In the genomic region with DNA sequence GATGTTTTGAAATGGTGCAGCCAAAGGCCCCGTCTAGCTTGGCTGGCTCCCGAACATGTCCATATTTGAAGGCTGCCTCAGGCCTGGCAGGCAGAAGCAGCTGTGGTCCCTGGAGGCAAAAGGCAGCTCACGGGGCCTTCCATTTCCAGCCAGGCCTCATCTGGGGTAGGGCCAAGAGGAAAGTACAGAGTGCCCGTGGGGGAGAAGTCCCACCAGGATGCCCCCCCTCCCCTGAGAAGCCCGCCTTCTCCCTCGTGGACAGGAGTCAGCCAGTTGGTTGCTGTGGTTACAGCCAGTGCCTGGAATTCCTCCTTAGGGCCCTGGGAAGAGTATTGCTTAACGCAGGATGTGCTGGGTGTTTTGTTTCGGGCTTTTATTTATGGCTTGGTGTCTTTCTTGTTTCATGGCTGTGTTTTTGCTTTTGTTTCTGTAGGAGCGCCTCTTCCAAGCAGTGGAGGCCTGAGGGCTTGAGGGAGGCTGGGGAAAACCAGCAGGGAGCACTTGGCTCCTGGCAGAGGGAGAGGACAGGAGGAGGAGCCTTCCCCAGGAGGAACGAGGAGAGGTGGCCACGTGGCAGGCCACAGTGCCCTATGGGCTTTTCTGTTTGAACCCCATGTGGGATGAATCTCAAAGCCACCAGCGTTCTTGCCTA, we compare ENCODE assay signal across 8 cellular contexts. TPM values are rescaled to one million over a fixed set of nuclear protein-coding genes. Genes with fewer than 3 reads are reported as not detected.
DNase-seq lines count a peak whose midpoint lies in the region; ATAC-seq and TF ChIP-seq lines count a peak whose summit lies in the region.

No MANE protein-coding gene starts in this region.

- H3K4me3 ChIP-seq in cardiac muscle cell = no peak overlapping the region

- H3K36me3 ChIP-seq in cardiac muscle cell = no peaks in the 10 kb centered on the region

- H3K4me1 ChIP-seq in cardiac muscle cell (ENCODE audit: low read depth) = peaks cover 6% of the 10 kb centered on the region

- H3K27me3 ChIP-seq in cardiac muscle cell = no peaks in the 10 kb centered on the region

- TF ChIP-seq CTCF in cardiac muscle cell (IDR thresholded peaks at IDR 0.05; ENCODE audit: low read depth, low read length) = no peak

- DNase-seq in DMS79 (lab: John Stamatoyannopoulos, UW) = peak; percentile 2
- DNase-seq in cardiac muscle cell (ENCODE audit: low read depth in 1 of 2, low spot score in 1 of 2) = peak; percentile 29 to 100
- peak; percentile 80 for DNase-seq in pons (ENCODE audit: low spot score)
- no peak for DNase-seq in NCI-H1694 treated with DMSO at 0.1 percent for 48 hours (lab: John Stamatoyannopoulos, UW)
- no peak for DNase-seq in NCI-H1417 treated with DMSO at 0.1 percent for 48 hours (lab: John Stamatoyannopoulos, UW)
- DNase-seq in NCI-H748 (lab: John Stamatoyannopoulos, UW; ENCODE audit: unreplicated experiment) = no peak

- peak overlapping the region; percentile 62 for H3K27ac ChIP-seq in adipose tissue (ENCODE audit: low read depth, low read length)
- peak overlapping the region; percentile 50 for H3K27ac ChIP-seq in cardiac muscle cell

- ATAC-seq in GM19452 (IDR thresholded peaks at IDR 0.05; ENCODE audit: unreplicated experiment) = no peak

- 23 to 44% (median 31%) methylated on average over 12 of the region's 12 CpGs for WGBS in adipose tissue, 3 donors

- H3K9me3 ChIP-seq in cardiac muscle cell (ENCODE audit: low read depth) = no peaks in the 10 kb centered on the region

RNA-seq across cellular contexts. Expression of a gene that starts 45.4 kb away (rescaled TPM):
- polyA plus RNA-seq in adipose tissue (10 to 100 TPM in 1 of 3 donors, 1 to 10 TPM in 2; 2.6 to 21.8 (median 6.3) TPM), cardiac muscle cell (1.9 and 4.8 TPM in 2 replicates)
- 15.4 and 22.5 TPM in 2 replicates for total RNA-seq in cardiac muscle cell

Comparison
In these comparisons a context has a peak if more than half of its experiments do, and no peak if none do; other contexts are left out.
1. DNase-seq: peak in DMS79 (single experiment), cardiac muscle cell (2 of 2) and pons (single experiment); none in NCI-H1694 treated with DMSO at 0.1 percent for 48 hours (single experiment), NCI-H1417 treated with DMSO at 0.1 percent for 48 hours (single experiment) and NCI-H748 (single experiment).